In the genomic region with DNA sequence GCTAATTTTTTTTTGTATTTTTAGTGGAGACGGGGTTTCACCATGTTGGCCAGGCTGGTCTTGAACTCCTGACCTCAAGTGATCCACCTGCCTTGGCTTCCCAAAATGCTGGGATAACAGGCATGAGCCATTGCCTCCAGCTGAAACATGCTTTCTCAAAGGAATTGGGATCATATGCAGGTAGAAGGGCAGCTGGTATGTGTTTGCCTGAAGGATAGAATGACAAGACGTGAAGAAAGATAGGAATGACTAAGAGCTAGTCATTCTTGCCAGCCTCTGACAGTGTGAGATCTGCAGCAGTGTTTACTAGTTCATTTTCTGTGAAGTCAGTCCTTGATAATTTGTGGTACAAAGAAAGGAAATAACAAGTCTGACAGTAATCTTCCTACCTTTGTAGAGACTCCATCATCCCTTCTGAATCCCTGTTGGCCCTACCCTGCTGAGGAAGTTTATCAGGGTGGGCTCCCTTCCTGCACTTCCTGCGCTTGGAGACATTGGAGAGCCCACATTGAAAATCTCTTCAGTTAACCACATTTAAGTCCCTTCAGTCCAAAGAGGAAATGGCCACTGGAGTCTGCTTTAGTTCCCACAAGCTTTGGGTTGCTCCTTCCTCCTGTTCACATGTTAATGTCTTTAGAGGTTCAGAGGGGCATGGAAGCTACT, we compare ENCODE assay signal across 1 cellular context.
TF ChIP-seq lines count a peak whose summit lies in the region.

No MANE protein-coding gene starts in this region.

TF ChIP-seq in HepG2, 621 proteins besides CTCF, POLR2A, EP300 and RAD21:
- TF ChIP-seq MEF2D (CRISPR knock-in tag; IDR thresholded peaks at IDR 0.05) = no peak
- no peak for TF ChIP-seq MED8 (CRISPR knock-in tag; IDR thresholded peaks at IDR 0.05; ENCODE audit: insufficient replicate concordance)
- TF ChIP-seq ZNF816 (CRISPR knock-in tag; IDR thresholded peaks at IDR 0.05; ENCODE audit: borderline replicate concordance) = no peak
- TF ChIP-seq NFRKB (IDR thresholded peaks at IDR 0.05) = no peak
